In genomic region chrX:153778684-153779101, GRCh38 we compare ENCODE assay signal across 1 cellular context.
TF ChIP-seq lines count a peak whose summit lies in the region.

No MANE protein-coding gene starts in this region.

TF ChIP-seq in GM12878, 131 proteins besides CTCF, POLR2A, EP300 and RAD21:
- TF ChIP-seq SREBF1 (IDR thresholded peaks at IDR 0.05; ENCODE audit: low read length) = no peak
- TF ChIP-seq SMC3 (IDR thresholded peaks at IDR 0.05; ENCODE audit: borderline replicate concordance, low read length) = no peak
- no peak for TF ChIP-seq GABPA (IDR thresholded peaks at IDR 0.05; ENCODE audit: low read depth)
